In the genomic region with DNA sequence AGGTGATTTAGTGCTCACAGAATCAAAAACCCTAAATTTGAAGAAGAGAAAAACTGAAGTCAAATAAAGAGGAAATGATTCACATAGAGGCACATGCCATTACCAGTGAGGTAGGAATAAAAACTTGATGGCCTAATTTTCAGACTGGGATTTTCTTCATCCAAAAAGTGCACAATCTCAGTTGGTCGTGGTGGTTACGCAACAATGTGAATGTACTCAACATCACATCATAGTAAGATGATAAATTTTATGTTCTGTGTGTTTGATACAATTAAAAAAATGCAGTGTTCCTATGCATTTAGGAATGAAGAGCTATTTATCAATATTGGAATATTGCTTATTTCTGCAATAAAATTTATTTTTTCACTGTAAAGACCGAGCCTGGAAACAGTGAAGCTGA, we compare ENCODE assay signal across 26 cellular contexts.
A peak's percentile ranks its signal among the peaks of the same experiment; 100 is the strongest.
DNase-seq lines count a peak whose midpoint lies in the region; ATAC-seq, FAIRE-seq and TF ChIP-seq lines count a peak whose summit lies in the region.
"Had no signal": no experiment of that assay in that cellular context is flagged by ENCODE, and none has a peak within 500 bp of the region (broad histone marks: within the 10 kb centered on the region; RNA-seq: fewer than 3 reads in every experiment).

No MANE protein-coding gene starts in this region.

- TF ChIP-seq EP300 in K562 (IDR thresholded peaks at IDR 0.05; ENCODE audit: low read length) = no peak

- intact Hi-C loops in activated CD4-positive, alpha-beta T cell treated with anti-CD3 and anti-CD28 coated beads, Interleukin-2, amount 10 ng/mL, durations not matched to agents 24 days and 14 days (cut with micrococcal nuclease) = no loop called here
- intact Hi-C loops in IMR-90 (cut with micrococcal nuclease) (no loop called here), K562 (cut with micrococcal nuclease) (no loop called here), PC-3 (cut with micrococcal nuclease) (no loop called here)

- H4K91ac ChIP-seq in IMR-90 (ENCODE audit: insufficient read depth, low read depth, low read length) = no peak overlapping the region

- H2AFZ ChIP-seq in IMR-90 (replicated peaks; ENCODE audit: low read length, poor library complexity) (no peak overlapping the region), K562 (ENCODE audit: low read depth, low read length) (no peak overlapping the region), keratinocyte (ENCODE audit: control insufficient read depth, low read length) (no peak overlapping the region), PC-3 (ENCODE audit: low read length) (no peak overlapping the region)

- H3K4me1 ChIP-seq in IMR-90 (ENCODE audit: control insufficient read depth, insufficient read depth, low read length) (no peaks in the 10 kb centered on the region), K562 (replicated peaks in 1 of 2; ENCODE audit: control insufficient read depth in 2 of 2, insufficient read depth in 2 of 2, low read length in 2 of 2) (no peaks in the 10 kb centered on the region), keratinocyte (ENCODE audit: control insufficient read depth, extremely low read depth, insufficient read depth, low read length) (no peaks in the 10 kb centered on the region), PC-3 (ENCODE audit: insufficient read depth, low read length) (no peaks in the 10 kb centered on the region)
- H3K4me1 ChIP-seq: BE2C, BLaER1 had no signal

- no peak overlapping the region for H4K5ac ChIP-seq in IMR-90 (ENCODE audit: low read depth, low read length)

- H3K4me3 ChIP-seq in IMR-90 (ENCODE audit: insufficient read depth, low read depth, low read length) = no peak overlapping the region
- no peak overlapping the region for H3K4me3 ChIP-seq in K562
- H3K4me3 ChIP-seq in keratinocyte (ENCODE audit: control insufficient read depth in 2 of 3, extremely low read depth in 1 of 3, insufficient read depth in 2 of 3, low read depth in 1 of 3, low read length in 3 of 3) = no peak overlapping the region
- H3K4me3 ChIP-seq in PC-3 (ENCODE audit: low read length) = no peak overlapping the region
- H3K4me3 ChIP-seq: BLaER1 had no signal

- H3K4me2 ChIP-seq in IMR-90 (ENCODE audit: low read depth, low read length) (no peak overlapping the region), K562 (ENCODE audit: insufficient read depth, low read length) (no peak overlapping the region), keratinocyte (ENCODE audit: control insufficient read depth, extremely low read depth, insufficient read depth, low read depth, low read length) (peak overlapping the region; percentile 16), PC-3 (ENCODE audit: low read length) (no peak overlapping the region)
- H3K4me2 ChIP-seq: BLaER1 had no signal

- H3K36me3 ChIP-seq in IMR-90 (ENCODE audit: control insufficient read depth, insufficient read depth, low read length) (no peaks in the 10 kb centered on the region), K562 (ENCODE audit: control insufficient read depth, insufficient read depth, low read length) (no peaks in the 10 kb centered on the region), keratinocyte (ENCODE audit: control insufficient read depth in 2 of 2, extremely low read depth in 1 of 2, insufficient read depth in 2 of 2, low read length in 2 of 2) (no peaks in the 10 kb centered on the region), PC-3 (ENCODE audit: low read depth, low read length) (no peaks in the 10 kb centered on the region)
- H3K36me3 ChIP-seq: BE2C, BLaER1 had no signal

- CTCF ChIA-PET in IMR-90 (lab: Yijun Ruan, JAX) (no interaction called here), K562 (lab: Yijun Ruan, JAX; ENCODE audit: low intra/inter-chr PET ratio) (no interaction called here), PC-3 (lab: Charles Lee) (no interaction called here)

- POLR2A ChIA-PET in IMR-90 (lab: Charles Lee; ENCODE audit: unreplicated experiment) (no interaction called here), K562 (lab: Yijun Ruan, JAX) (no interaction called here), PC-3 (lab: Charles Lee; ENCODE audit: unreplicated experiment) (no interaction called here)

- FAIRE-seq in K562 (lab: Jason Lieb, UNC) = no peak
- FAIRE-seq in keratinocyte (lab: Jason Lieb, UNC) = no peak
- FAIRE-seq: A204.1, G401.6, GM12891, GM19239 had no signal

- H3K27ac Mint-ChIP-seq in activated CD4-positive, alpha-beta T cell treated with anti-CD3 and anti-CD28 coated beads, Interleukin-2, amount 10 ng/mL, durations not matched to agents 24 days and 14 days = no peak overlapping the region
- H3K27ac Mint-ChIP-seq: CD14-positive monocyte; CD4-positive, alpha-beta memory T cell; CD4-positive, CD25-positive, alpha-beta regulatory T cell; CD8-positive, alpha-beta memory T cell had no signal

- TF ChIP-seq POLR2A in IMR-90 (IDR thresholded peaks at IDR 0.05; ENCODE audit: low read depth, low read length) = no peak
- no peak for TF ChIP-seq POLR2A in K562 (conservative IDR thresholded peaks at IDR 0.05)

- no peaks in the 10 kb centered on the region for H3F3A ChIP-seq in PC-3 (ENCODE audit: low read length, unreplicated experiment)

- no CpG with 5 or more reads among the region's 3 CpGs for WGBS in IMR-90 (ENCODE audit: extremely low coverage in 2 of 2, insufficient read length in 1 of 2), 2 experiments
- WGBS in K562 (ENCODE audit: insufficient coverage, low coverage, missing lambda C conversion rate) = 4% methylated on average over 3 of the region's 3 CpGs

- no peak for TF ChIP-seq CTCF in IMR-90 (conservative IDR thresholded peaks at IDR 0.05; ENCODE audit: low read depth, low read length)
- TF ChIP-seq CTCF in K562 (IDR thresholded peaks at IDR 0.05 in 2 of 3, conservative IDR thresholded peaks at IDR 0.05 in 1 of 3; ENCODE audit: insufficient read depth in 2 of 3, low read depth in 1 of 3, low read length in 3 of 3) = no peak
- no peak for TF ChIP-seq CTCF in keratinocyte (optimal IDR thresholded peaks at IDR 0.05 in 1 of 3, IDR thresholded peaks at IDR 0.05 in 1 of 3, conservative IDR thresholded peaks at IDR 0.05 in 1 of 3; ENCODE audit: extremely low read depth in 1 of 3, insufficient read depth in 2 of 3, low read length in 3 of 3)
- TF ChIP-seq CTCF in PC-3 (conservative IDR thresholded peaks at IDR 0.05; ENCODE audit: low read depth, low read length) = no peak

- TF ChIP-seq RAD21 in IMR-90 (IDR thresholded peaks at IDR 0.05; ENCODE audit: low read length) = no peak
- TF ChIP-seq RAD21 in K562 (CRISPR knock-in tag; conservative IDR thresholded peaks at IDR 0.05 in 1 of 2, IDR thresholded peaks at IDR 0.05 in 1 of 2) = no peak

- no TSS peak for BruUV-seq in IMR-90 (replicated peaks; lab: Mats Ljungman, UMichigan)
- no TSS peak for BruUV-seq in K562 (replicated peaks; lab: Mats Ljungman, UMichigan)
- no TSS peak for BruUV-seq in PC-3 (replicated peaks; lab: Mats Ljungman, UMichigan)

- H2AK5ac ChIP-seq in IMR-90 (ENCODE audit: low read depth, low read length) = no peak overlapping the region

- in situ Hi-C loops in IMR-90 (cut with MboI; ENCODE audit: low sequenced_read_pairs) (no loop called here), K562 (cut with MboI) (no loop called here)

- H3K27me3 ChIP-seq in IMR-90 (ENCODE audit: control insufficient read depth, insufficient read depth, low read length) = no peaks in the 10 kb centered on the region
- H3K27me3 ChIP-seq in K562 (ENCODE audit: control insufficient read depth in 2 of 2, insufficient read depth in 2 of 2, low read length in 2 of 2) = no peaks in the 10 kb centered on the region
- no peaks in the 10 kb centered on the region for H3K27me3 ChIP-seq in keratinocyte (ENCODE audit: control insufficient read depth, extremely low read depth, insufficient read depth, low read length)
- peaks cover 6% of the 10 kb centered on the region; the same call in 1 of the 2 replicates for H3K27me3 ChIP-seq in PC-3 (ENCODE audit: low read length)
- H3K27me3 ChIP-seq: BE2C, BLaER1 had no signal

- H3K79me2 ChIP-seq in K562 (ENCODE audit: control insufficient read depth, insufficient read depth, low read length) = no peaks in the 10 kb centered on the region
- H3K79me2 ChIP-seq in keratinocyte (ENCODE audit: control insufficient read depth, insufficient read depth, low read length) = no peaks in the 10 kb centered on the region
- H3K79me2 ChIP-seq in PC-3 (ENCODE audit: low read length) = no peaks in the 10 kb centered on the region

- no peaks in the 10 kb centered on the region for H3K9me3 ChIP-seq in IMR-90 (ENCODE audit: control insufficient read depth, insufficient read depth, low read length)
- no peaks in the 10 kb centered on the region for H3K9me3 ChIP-seq in K562 (replicated peaks; ENCODE audit: control insufficient read depth, insufficient read depth, low read depth, low read length)
- H3K9me3 ChIP-seq in keratinocyte (ENCODE audit: control insufficient read depth, low read depth, low read length) = no peaks in the 10 kb centered on the region
- no peaks in the 10 kb centered on the region for H3K9me3 ChIP-seq in PC-3 (ENCODE audit: low read length)
- H3K9me3 ChIP-seq: BE2C, BLaER1 had no signal

- no peak overlapping the region for H4K8ac ChIP-seq in IMR-90 (ENCODE audit: low read depth in 2 of 2, low read length in 2 of 2)

- no peak overlapping the region for H3K4ac ChIP-seq in IMR-90 (ENCODE audit: low read depth, low read length)

- H2BK20ac ChIP-seq in IMR-90 (ENCODE audit: low read depth, low read length) = no peak overlapping the region

- H4K20me1 ChIP-seq in IMR-90 (ENCODE audit: insufficient read depth, low read length) (no peaks in the 10 kb centered on the region), K562 (replicated peaks; ENCODE audit: control insufficient read depth, insufficient read depth, low read length) (no peaks in the 10 kb centered on the region), keratinocyte (ENCODE audit: control insufficient read depth, extremely low read depth, insufficient read depth, low read length) (peaks cover 3% of the 10 kb centered on the region), PC-3 (ENCODE audit: low read length) (no peaks in the 10 kb centered on the region)
- H4K20me1 ChIP-seq: BLaER1 had no signal

- no peak overlapping the region for H3K14ac ChIP-seq in IMR-90 (replicated peaks; ENCODE audit: low read depth, low read length)

- dilution Hi-C loops in IMR-90 (cut with HindIII; ENCODE audit: low sequenced_read_pairs, unreplicated experiment) (no loop called here), keratinocyte (cut with MboI; ENCODE audit: extremely low pct_ligation_motif_present, low sequenced_read_pairs) (no loop called here)

- H3K9me3 Mint-ChIP-seq in activated CD4-positive, alpha-beta T cell treated with anti-CD3 and anti-CD28 coated beads, Interleukin-2, amount 10 ng/mL, durations not matched to agents 24 days and 14 days = no peaks in the 10 kb centered on the region
- H3K9me3 Mint-ChIP-seq: CD4-positive, alpha-beta memory T cell; CD4-positive, CD25-positive, alpha-beta regulatory T cell; CD8-positive, alpha-beta memory T cell had no signal

- H3K4me1 Mint-ChIP-seq in activated CD4-positive, alpha-beta T cell treated with anti-CD3 and anti-CD28 coated beads, Interleukin-2, amount 10 ng/mL, durations not matched to agents 24 days and 14 days = no peaks in the 10 kb centered on the region
- H3K4me1 Mint-ChIP-seq: CD4-positive, alpha-beta memory T cell; CD4-positive, CD25-positive, alpha-beta regulatory T cell; CD8-positive, alpha-beta memory T cell had no signal

- H3K9me1 ChIP-seq in IMR-90 (ENCODE audit: insufficient read depth, low read length) (no peaks in the 10 kb centered on the region), K562 (ENCODE audit: control insufficient read depth, insufficient read depth, low read length) (no peaks in the 10 kb centered on the region), keratinocyte (ENCODE audit: control insufficient read depth, extremely low read depth, insufficient read depth, low read length) (no peaks in the 10 kb centered on the region)

- ATAC-seq in IMR-90 (ENCODE audit: low read depth) (no peak), K562 (no peak), HG03460 (IDR thresholded peaks at IDR 0.05; ENCODE audit: unreplicated experiment) (no peak), PC-3 (no peak)

- no peaks in the 10 kb centered on the region for H3K79me1 ChIP-seq in IMR-90 (ENCODE audit: low read depth in 1 of 2, low read length in 2 of 2)

- H2AK9ac ChIP-seq in IMR-90 (replicated peaks; ENCODE audit: low read depth, low read length, poor library complexity) = no peak overlapping the region

- no peak overlapping the region for H3K18ac ChIP-seq in IMR-90 (ENCODE audit: low read depth, low read length)

- no peaks in the 10 kb centered on the region for H3K9me2 ChIP-seq in PC-3 (replicated peaks; ENCODE audit: low read length)

- H3K4me3 Mint-ChIP-seq in activated CD4-positive, alpha-beta T cell treated with anti-CD3 and anti-CD28 coated beads, Interleukin-2, amount 10 ng/mL, durations not matched to agents 24 days and 14 days = no peak overlapping the region
- H3K4me3 Mint-ChIP-seq: CD14-positive monocyte; CD4-positive, alpha-beta memory T cell; CD4-positive, CD25-positive, alpha-beta regulatory T cell; CD8-positive, alpha-beta memory T cell had no signal

- H2BK5ac ChIP-seq in IMR-90 (ENCODE audit: low read depth, low read length, poor library complexity, severe bottlenecking) = no peak overlapping the region

- H3K9ac ChIP-seq in IMR-90 (ENCODE audit: low read depth, low read length) (no peak overlapping the region), K562 (ENCODE audit: insufficient read depth in 1 of 2, low read depth in 2 of 2, low read length in 2 of 2) (no peak overlapping the region), keratinocyte (ENCODE audit: control insufficient read depth, extremely low read depth, insufficient read depth, low read length) (no peak overlapping the region), PC-3 (ENCODE audit: low read length) (no peak overlapping the region)
- H3K9ac ChIP-seq: BLaER1 had no signal

- DNase-seq in activated CD4-positive, alpha-beta T cell treated with anti-CD3 and anti-CD28 coated beads, Interleukin-2, amount 10 ng/mL, durations not matched to agents 24 days and 14 days = peak; percentile 8
- no peak for DNase-seq in activated CD4-positive, alpha-beta T cell treated with anti-CD3 and anti-CD28 coated beads, Interleukin-2, amount 50 U/mL, for 1 hour
- no peak for DNase-seq in IMR-90
- no peak for DNase-seq in K562 (ENCODE audit: extremely low read depth in 1 of 4, low spot score in 3 of 4)
- no peak for DNase-seq in keratinocyte (ENCODE audit: low read depth, low spot score)
- no peak for DNase-seq in PC-3
- DNase-seq: 8988T; ACHN; BE2C; C1 segment of cervical spinal cord; CD4-positive, alpha-beta memory T cell; CD4-positive, CD25-positive, alpha-beta regulatory T cell; CD8-positive, alpha-beta memory T cell; COR-L47; DMS 273 treated with DMSO at 0.1 percent for 48 hours; DMS153; DMS53; DMS79; GF-D8 had no signal

- no peak overlapping the region for H2BK120ac ChIP-seq in IMR-90 (ENCODE audit: low read depth, low read length)

- no peak overlapping the region for H3K23ac ChIP-seq in IMR-90 (ENCODE audit: low read depth, low read length)

- H3K27ac ChIP-seq in IMR-90 (ENCODE audit: insufficient read depth, low read length) = no peak overlapping the region
- H3K27ac ChIP-seq in K562 (ENCODE audit: extremely low read depth, low read depth, low read length) = no peak overlapping the region
- H3K27ac ChIP-seq in keratinocyte (ENCODE audit: control insufficient read depth, insufficient read depth, low read length) = no peak overlapping the region
- H3K27ac ChIP-seq in PC-3 (ENCODE audit: low read length) = no peak overlapping the region
- H3K27ac ChIP-seq: BLaER1 had no signal

- H3K36me3 Mint-ChIP-seq in activated CD4-positive, alpha-beta T cell treated with anti-CD3 and anti-CD28 coated beads, Interleukin-2, amount 10 ng/mL, durations not matched to agents 24 days and 14 days (ENCODE audit: low read depth) = no peaks in the 10 kb centered on the region
- H3K36me3 Mint-ChIP-seq: CD14-positive monocyte; CD4-positive, alpha-beta memory T cell; CD4-positive, CD25-positive, alpha-beta regulatory T cell; CD8-positive, alpha-beta memory T cell had no signal

- H3K27me3 Mint-ChIP-seq in activated CD4-positive, alpha-beta T cell treated with anti-CD3 and anti-CD28 coated beads, Interleukin-2, amount 10 ng/mL, durations not matched to agents 24 days and 14 days = peaks cover 16% of the 10 kb centered on the region

- no peak overlapping the region for H3K56ac ChIP-seq in IMR-90 (ENCODE audit: extremely low read depth, insufficient read depth, low read length)

- H2BK15ac ChIP-seq in IMR-90 (ENCODE audit: low read depth, low read length) = no peak overlapping the region
